ENCODE assay signal across 8 cellular contexts in the genomic region with DNA sequence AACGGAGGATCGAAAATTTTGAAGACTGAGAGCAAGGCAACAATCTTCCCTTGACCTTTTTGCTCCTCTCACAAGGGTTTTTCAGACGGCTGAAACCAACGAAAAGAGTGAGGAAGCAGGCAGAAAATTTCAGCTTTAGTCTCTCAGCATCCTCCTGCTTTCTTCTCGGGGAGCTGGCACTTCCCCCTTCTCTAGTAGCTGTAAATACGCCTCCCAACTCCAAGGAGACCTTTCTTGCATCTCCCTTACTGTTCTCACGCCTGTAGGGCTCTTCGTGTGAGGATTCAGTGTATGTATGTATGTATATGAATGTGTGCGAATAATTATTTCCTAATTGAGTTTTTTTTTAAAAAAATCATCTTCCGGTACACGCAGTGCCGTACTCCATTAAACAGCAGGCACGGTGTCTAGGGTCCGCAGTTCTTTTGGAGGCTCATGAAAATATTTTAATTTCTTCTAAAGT.
DNase-seq lines count a peak whose midpoint lies in the region; ATAC-seq and TF ChIP-seq lines count a peak whose summit lies in the region.

No MANE protein-coding gene starts in this region.

- peak overlapping the region; percentile 100 for H2AFZ ChIP-seq in smooth muscle cell (ENCODE audit: low read depth)

- peaks cover 44 to 61% of the 10 kb centered on the region in 2 donors for H3K4me1 Mint-ChIP-seq in immature natural killer cell

- H3K27ac ChIP-seq in body of pancreas (peak overlapping the region; percentile 74 to 93 (median 90)), smooth muscle cell (ENCODE audit: low read depth) (peak overlapping the region; percentile 91)

- intact Hi-C loops in body of pancreas (cut with DNase I): no loop called here

- peaks cover 11 to 20% (median 16%) of the 10 kb centered on the region in 3 donors for H3K27me3 Mint-ChIP-seq in immature natural killer cell (ENCODE audit: low read depth in 3 of 3)

- no peaks in the 10 kb centered on the region for H3K36me3 ChIP-seq in NT2/D1 (ENCODE audit: insufficient read depth, insufficient read length, low read length)
- no peaks in the 10 kb centered on the region for H3K36me3 ChIP-seq in body of pancreas (replicated peaks in 1 of 2; ENCODE audit: insufficient read depth in 1 of 2, low read depth in 2 of 2)
- no peaks in the 10 kb centered on the region for H3K36me3 ChIP-seq in smooth muscle cell (ENCODE audit: low read depth)

- H3K4me1 ChIP-seq in NT2/D1 (ENCODE audit: insufficient read depth, insufficient read length) (no peaks in the 10 kb centered on the region), body of pancreas (peaks cover 12% of the 10 kb centered on the region), smooth muscle cell (ENCODE audit: low read depth) (peaks cover 5% of the 10 kb centered on the region)

- 26 to 40% methylated on average over 14 of the region's 14 CpGs for WGBS in body of pancreas, 2 donors
- 7% methylated on average over 14 of the region's 14 CpGs for WGBS in smooth muscle cell (ENCODE audit: low lambda C conversion rate)

- peak overlapping the region; percentile 96 to 100 (median 99) for H3K27ac Mint-ChIP-seq in immature natural killer cell

- H4K20me1 ChIP-seq in smooth muscle cell (ENCODE audit: low read depth): no peaks in the 10 kb centered on the region

- no peak for TF ChIP-seq POLR2A in body of pancreas (IDR thresholded peaks at IDR 0.05)

- TF ChIP-seq CTCF in body of pancreas (IDR thresholded peaks at IDR 0.05) (no peak), smooth muscle cell (IDR thresholded peaks at IDR 0.05; ENCODE audit: borderline replicate concordance, insufficient read depth, poor library complexity, severe bottlenecking) (no peak)

- no peaks in the 10 kb centered on the region for H3K36me3 Mint-ChIP-seq in immature natural killer cell

- H3K9me3 ChIP-seq in NT2/D1 (ENCODE audit: insufficient read depth, low read length): no peaks in the 10 kb centered on the region
- no peaks in the 10 kb centered on the region for H3K9me3 ChIP-seq in body of pancreas
- H3K9me3 ChIP-seq in smooth muscle cell (replicated peaks; ENCODE audit: low read depth): no peaks in the 10 kb centered on the region

- peaks cover 8% of the 10 kb centered on the region for H3K79me2 ChIP-seq in smooth muscle cell (ENCODE audit: low read depth)

- no peaks in the 10 kb centered on the region for H3K9me3 Mint-ChIP-seq in immature natural killer cell

- peak overlapping the region; percentile 82 for H3K9ac ChIP-seq in NT2/D1 (ENCODE audit: insufficient read length, low read depth)
- peak overlapping the region; percentile 80 for H3K9ac ChIP-seq in smooth muscle cell (ENCODE audit: low read depth)

- ATAC-seq in HG02798 (IDR thresholded peaks at IDR 0.05; ENCODE audit: poor library complexity, unreplicated experiment) (peak; percentile 14), body of pancreas (peak; percentile 50)

- H3K27me3 ChIP-seq in NT2/D1 (ENCODE audit: insufficient read depth, insufficient read length): no peaks in the 10 kb centered on the region
- H3K27me3 ChIP-seq in body of pancreas: no peaks in the 10 kb centered on the region
- no peaks in the 10 kb centered on the region for H3K27me3 ChIP-seq in smooth muscle cell (ENCODE audit: low read depth)

- peak overlapping the region; percentile 100 for H3K4me2 ChIP-seq in smooth muscle cell

- peak; percentile 67 for DNase-seq in NCI-H2227 (lab: John Stamatoyannopoulos, UW; ENCODE audit: unreplicated experiment)
- no peak for DNase-seq in NCI-H2227 treated with DMSO at 0.1 percent for 48 hours (lab: John Stamatoyannopoulos, UW)
- DNase-seq in NT2/D1 (ENCODE audit: low read depth, low spot score): no peak
- peak in 3 of 4 donors; percentile 21 to 47 (median 30) for DNase-seq in body of pancreas
- DNase-seq in immature natural killer cell: peak; percentile 61 to 66 (median 64)
- no peak for DNase-seq in smooth muscle cell (lab: John Stamatoyannopoulos, UW; ENCODE audit: unreplicated experiment)
- no peak for DNase-seq in occipital lobe (lab: John Stamatoyannopoulos, UW)

- peaks cover 9% of the 10 kb centered on the region for H3F3A ChIP-seq in smooth muscle cell (ENCODE audit: low read depth)

- H3K4me3 ChIP-seq in NT2/D1 (ENCODE audit: insufficient read length, low read depth) (peak overlapping the region; percentile 34), body of pancreas (peak overlapping the region; percentile 34 to 38), smooth muscle cell (peak overlapping the region; percentile 75)

- H3K4me3 Mint-ChIP-seq in immature natural killer cell: peak overlapping the region; percentile 95 to 100 (median 96)

Comparison
In these comparisons a context has a peak if more than half of its experiments do, and no peak if none do; other contexts are left out.
1. DNase-seq: peak in NCI-H2227 (single experiment), body of pancreas (3 of 4) and immature natural killer cell (3 of 3); none in NCI-H2227 treated with DMSO at 0.1 percent for 48 hours (single experiment), NT2/D1 (single experiment), smooth muscle cell (single experiment) and occipital lobe (single experiment).
2. Peak in every context shown above with its lines, with median percentiles within 50 percentile points of each other: H3K4me3 ChIP-seq.